ENCODE assay signal across 29 cellular contexts in the genomic region with DNA sequence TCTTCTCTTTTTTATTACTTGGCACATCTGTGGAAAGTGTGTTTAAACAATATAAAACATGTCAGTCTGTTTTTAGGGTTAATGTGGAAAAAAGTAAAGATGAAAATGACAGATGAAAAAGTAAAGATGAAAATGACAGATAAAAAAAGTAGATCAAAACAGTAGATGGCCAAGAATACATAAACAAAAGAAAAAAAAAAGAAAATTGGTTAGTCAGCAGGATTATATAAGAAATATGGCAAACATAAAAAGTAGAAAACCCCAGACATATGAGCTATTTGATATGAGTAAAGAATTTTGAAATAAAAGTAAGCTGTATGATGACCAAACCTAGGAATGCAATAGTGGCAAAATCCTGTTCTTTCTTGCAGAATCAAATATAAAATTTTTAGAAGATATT.
"Had no signal": no experiment of that assay in that cellular context is flagged by ENCODE, and none has a peak within 500 bp of the region (broad histone marks: within the 10 kb centered on the region; RNA-seq: fewer than 3 reads in every experiment).

No MANE protein-coding gene starts in this region.

- H3K27ac ChIP-seq: body of pancreas, Peyer's patch, SJSA1 had no signal

- H3K27me3 ChIP-seq: body of pancreas, Peyer's patch, SJSA1 had no signal

- H3K4me3 ChIP-seq: body of pancreas, Peyer's patch, SJSA1 had no signal

- H3K9me3 ChIP-seq: body of pancreas, Peyer's patch, SJSA1, SK-N-SH had no signal

- H3K4me1 ChIP-seq: body of pancreas, Peyer's patch had no signal

- H3K4me2 ChIP-seq: SK-N-SH had no signal

- H3K9me2 ChIP-seq: SK-N-SH had no signal

- ATAC-seq: activated CD8-positive, alpha-beta T cell treated with anti-CD3 and anti-CD28 coated beads for 36 hours; activated T-cell treated with anti-CD3 and anti-CD28 coated beads, Interleukin-2, amount 50 U/mL, for 72 hours; activated T-helper 17 cell treated with anti-CD3 and anti-CD28 coated beads, Interleukin-2, amount 50 U/mL, for 72 hours; body of pancreas; PC-3 had no signal

- H3K9ac ChIP-seq: SK-N-SH had no signal

- DNase-seq: activated CD4-positive, alpha-beta T cell treated with anti-CD3 and anti-CD28 coated beads, Interleukin-2, amount 10 ng/mL, durations not matched to agents 24 days and 14 days; activated CD4-positive, alpha-beta T cell treated with anti-CD3 and anti-CD28 coated beads, Interleukin-2, amount 50 U/mL, for 4 hours; activated CD8-positive, alpha-beta T cell treated with anti-CD3 and anti-CD28 coated beads for 36 hours; activated effector memory CD4-positive, alpha-beta T cell treated with anti-CD3 and anti-CD28 coated beads, Interleukin-2, amount 50 U/mL, for 16 hours; activated naive CD4-positive, alpha-beta T cell; activated naive CD4-positive, alpha-beta T cell treated with anti-CD3 and anti-CD28 coated beads, Interleukin-2, amount 50 U/mL, for 16 hours; activated naive CD8-positive, alpha-beta T cell treated with anti-CD3 and anti-CD28 coated beads for 36 hours; activated T-cell treated with anti-CD3 and anti-CD28 coated beads, Interleukin-2, amount 50 U/mL, for 1 hour; activated T-cell treated with anti-CD3 and anti-CD28 coated beads, Interleukin-2, amount 50 U/mL, for 72 hours; body of pancreas; caudate nucleus; cerebellar nuclear complex; Karpas-422; NCI-H1105; NCI-H1417 treated with DMSO at 0.1 percent for 48 hours; NCI-H187 treated with DMSO at 0.1 percent for 48 hours; NCI-H2081; NCI-H226; NCI-H446 treated with DMSO at 0.1 percent for 48 hours; NCI-H524; PC-3; Peyer's patch; RPMI8226; SHP77 treated with DMSO at 0.1 percent for 48 hours; SK-N-SH had no signal

- FAIRE-seq: astrocyte, bronchial epithelial cell had no signal

- H3K36me3 ChIP-seq: Peyer's patch, SJSA1 had no signal
